8 cellular contexts compared by ENCODE assay signal in the genomic region with DNA sequence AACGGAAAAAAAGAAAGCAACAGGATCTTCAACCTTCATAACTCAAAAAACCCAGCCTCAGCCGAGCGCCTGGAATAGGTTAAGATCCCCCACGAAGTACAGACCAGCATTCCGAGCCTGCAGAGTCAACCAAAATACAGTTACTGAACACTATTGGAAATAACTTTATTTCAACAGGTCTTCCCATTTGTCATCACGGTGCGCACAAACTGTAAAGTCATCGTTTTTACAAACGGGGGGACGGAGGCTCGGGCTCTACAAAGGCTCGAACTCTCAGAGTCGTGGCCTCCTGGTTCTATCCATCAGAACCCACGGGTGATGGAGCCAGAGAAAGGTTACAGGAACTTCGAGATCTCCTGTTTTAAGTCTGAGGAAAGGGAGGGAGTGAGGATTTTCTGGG. TPM values are rescaled to one million over a fixed set of nuclear protein-coding genes. Genes with fewer than 3 reads are reported as not detected.
A peak's percentile ranks its signal among the peaks of the same experiment; 100 is the strongest.
DNase-seq lines count a peak whose midpoint lies in the region; ATAC-seq, FAIRE-seq and TF ChIP-seq lines count a peak whose summit lies in the region.

No MANE protein-coding gene starts in this region.

- H3K4me1 ChIP-seq in parathyroid adenoma, result peaks cover 12% of the 10 kb centered on the region

- no peaks in the 10 kb centered on the region for H3K9me3 Mint-ChIP-seq in activated CD4-positive, alpha-beta T cell treated with anti-CD3 and anti-CD28 coated beads, Interleukin-2, amount 10 ng/mL, durations not matched to agents 24 days and 14 days

- H3K27me3 ChIP-seq in parathyroid adenoma (ENCODE audit: control insufficient read depth, insufficient read depth, low read length), result no peaks in the 10 kb centered on the region

- H3K27me3 Mint-ChIP-seq in activated CD4-positive, alpha-beta T cell treated with anti-CD3 and anti-CD28 coated beads, Interleukin-2, amount 10 ng/mL, durations not matched to agents 24 days and 14 days, result peaks cover 3% of the 10 kb centered on the region

- peaks cover 54% of the 10 kb centered on the region for H3K79me2 ChIP-seq in parathyroid adenoma

- peak overlapping the region; percentile 100 for H3K4me3 Mint-ChIP-seq in activated CD4-positive, alpha-beta T cell treated with anti-CD3 and anti-CD28 coated beads, Interleukin-2, amount 10 ng/mL, durations not matched to agents 24 days and 14 days

- peaks cover 41% of the 10 kb centered on the region for H3K36me3 Mint-ChIP-seq in activated CD4-positive, alpha-beta T cell treated with anti-CD3 and anti-CD28 coated beads, Interleukin-2, amount 10 ng/mL, durations not matched to agents 24 days and 14 days (ENCODE audit: low read depth)

- H3K9ac ChIP-seq in parathyroid adenoma, result peak overlapping the region; percentile 42

- peak overlapping the region; percentile 72 for H3K4me2 ChIP-seq in parathyroid adenoma (ENCODE audit: low read length)

- intact Hi-C loops in activated CD4-positive, alpha-beta T cell treated with anti-CD3 and anti-CD28 coated beads, Interleukin-2, amount 10 ng/mL, durations not matched to agents 24 days and 14 days (cut with micrococcal nuclease), result loop anchor here (2.0 kb wide), 3 partner anchors 24 to 118 kb away; a partner anchor contains a TSS

- H3K4me1 Mint-ChIP-seq in activated CD4-positive, alpha-beta T cell treated with anti-CD3 and anti-CD28 coated beads, Interleukin-2, amount 10 ng/mL, durations not matched to agents 24 days and 14 days, result peaks cover 24% of the 10 kb centered on the region

- H3K27ac ChIP-seq in parathyroid adenoma, result peak overlapping the region; percentile 94

- peak overlapping the region; percentile 100 for H3K27ac Mint-ChIP-seq in activated CD4-positive, alpha-beta T cell treated with anti-CD3 and anti-CD28 coated beads, Interleukin-2, amount 10 ng/mL, durations not matched to agents 24 days and 14 days

- DNase-seq in stimulated activated CD4-positive, alpha-beta T cell treated with anti-CD3 and anti-CD28 coated beads, Interleukin-12 subunit alpha, Interleukin-12 subunit beta, amount 100 ng/mL, for 24 hours (ENCODE audit: low read depth in 2 of 2), result peak; percentile 14
- no peak for DNase-seq in stimulated activated CD4-positive, alpha-beta T cell treated with anti-CD3 and anti-CD28 coated beads, Interleukin-4, amount 100 ng/mL, for 1 hour
- peak; percentile 76 for DNase-seq in activated CD4-positive, alpha-beta T cell treated with anti-CD3 and anti-CD28 coated beads, Interleukin-2, amount 10 ng/mL, durations not matched to agents 24 days and 14 days
- peak; percentile 45 for DNase-seq in fibroblast of peridontal ligament (ENCODE audit: extremely low read depth)
- no peak for DNase-seq in RCC 7860 (ENCODE audit: low spot score)
- no peak for DNase-seq in SHP77 treated with DMSO at 0.1 percent for 48 hours (lab: John Stamatoyannopoulos, UW)

- ATAC-seq in GM21367 (IDR thresholded peaks at IDR 0.05; ENCODE audit: unreplicated experiment), result no peak

- no peak overlapping the region for H2AFZ ChIP-seq in parathyroid adenoma

- FAIRE-seq in RCC 7860 (lab: Jason Lieb, UNC), result no peak

- no peaks in the 10 kb centered on the region for H3K36me3 ChIP-seq in parathyroid adenoma (ENCODE audit: control insufficient read depth, insufficient read depth, low read length)

- peak overlapping the region; percentile 79 for H3K4me3 ChIP-seq in parathyroid adenoma (ENCODE audit: low read depth, low read length)

- no peaks in the 10 kb centered on the region for H3K9me3 ChIP-seq in parathyroid adenoma (ENCODE audit: control insufficient read depth, low read length)

- no peak for TF ChIP-seq CTCF in parathyroid adenoma (IDR thresholded peaks at IDR 0.05)

RNA-seq across cellular contexts. Expression of a gene that starts 1.1 kb away (rescaled TPM):
- total RNA-seq in activated CD4-positive, alpha-beta T cell treated with anti-CD3 and anti-CD28 coated beads, Interleukin-2, amount 10 ng/mL, durations not matched to agents 24 days and 14 days, result 493 and 504 TPM in 2 replicates

RNA-seq across cellular contexts. Expression of a gene that starts 57.1 kb away (rescaled TPM):
- 22.5 and 24.3 TPM in 2 replicates for total RNA-seq in activated CD4-positive, alpha-beta T cell treated with anti-CD3 and anti-CD28 coated beads, Interleukin-2, amount 10 ng/mL, durations not matched to agents 24 days and 14 days

Comparison
In these comparisons a context has a peak if more than half of its experiments do, and no peak if none do; other contexts are left out.
1. DNase-seq: peak in stimulated activated CD4-positive, alpha-beta T cell treated with anti-CD3 and anti-CD28 coated beads, Interleukin-12 subunit alpha, Interleukin-12 subunit beta, amount 100 ng/mL, for 24 hours (2 of 2), activated CD4-positive, alpha-beta T cell treated with anti-CD3 and anti-CD28 coated beads, Interleukin-2, amount 10 ng/mL, durations not matched to agents 24 days and 14 days (single experiment) and fibroblast of peridontal ligament (single experiment); none in stimulated activated CD4-positive, alpha-beta T cell treated with anti-CD3 and anti-CD28 coated beads, Interleukin-4, amount 100 ng/mL, for 1 hour (single experiment), RCC 7860 (single experiment) and SHP77 treated with DMSO at 0.1 percent for 48 hours (single experiment).